In genomic region chr1:11802973-11803885, GRCh38 we compare ENCODE assay signal across 8 cellular contexts. TPM values are rescaled to one million over a fixed set of nuclear protein-coding genes. Genes with fewer than 3 reads are reported as not detected.
DNase-seq lines count a peak whose midpoint lies in the region; ATAC-seq and TF ChIP-seq lines count a peak whose summit lies in the region.

No MANE protein-coding gene starts in this region.

- no peaks in the 10 kb centered on the region for H3K27me3 Mint-ChIP-seq in activated B cell treated with CpG ODN at 0.5 μM for 24 hours

- peak overlapping the region; percentile 85 for H3K27ac Mint-ChIP-seq in activated B cell treated with CpG ODN at 0.5 μM for 24 hours

- peaks cover 66% of the 10 kb centered on the region for H3K4me1 Mint-ChIP-seq in activated B cell treated with CpG ODN at 0.5 μM for 24 hours

- no peak for TF ChIP-seq CTCF in activated B cell treated with CpG ODN at 0.5 μM for 24 hours (IDR thresholded peaks at IDR 0.05)

- CTCF ChIA-PET in activated B cell treated with CpG ODN at 0.5 μM for 24 hours (lab: Charles Lee) = interaction anchor here (1.2 to 1.7 kb wide), 2 partner anchors 18 to 140 kb away, joined by 3 to 7 read pairs; partner anchors contain the start of gene FBXO6

- intact Hi-C loops in activated B cell treated with CpG ODN at 0.5 μM for 24 hours (cut with micrococcal nuclease) = loop anchor here (10.0 kb wide), 1 partner anchor 1328 kb away; the partner anchor contains the start of genes DFFA and PEX14

- peaks cover 68% of the 10 kb centered on the region for H3K36me3 Mint-ChIP-seq in activated B cell treated with CpG ODN at 0.5 μM for 24 hours (ENCODE audit: low read depth)

- ATAC-seq in activated B cell treated with CpG ODN at 0.5 μM for 24 hours (ENCODE audit: low read depth) (peak; percentile 33), GM18502 (IDR thresholded peaks at IDR 0.05; ENCODE audit: poor library complexity, unreplicated experiment) (no peak)

- no peaks in the 10 kb centered on the region for H3K9me3 Mint-ChIP-seq in activated B cell treated with CpG ODN at 0.5 μM for 24 hours

- DNase-seq in NCI-H1417 (lab: John Stamatoyannopoulos, UW) = peak; percentile 57 to 77 (median 74)
- DNase-seq in NCI-H1417 treated with DMSO at 0.1 percent for 48 hours (lab: John Stamatoyannopoulos, UW) = no peak
- DNase-seq in NCI-H187 (lab: John Stamatoyannopoulos, UW) = peak; percentile 38 to 74
- peak; percentile 64 for DNase-seq in activated B cell treated with CpG ODN at 0.5 μM for 24 hours
- DNase-seq in central memory CD4-positive, alpha-beta T cell = peak; percentile 58
- DNase-seq in iris pigment epithelial cell (ENCODE audit: low read depth) = peak; percentile 98
- peak; percentile 89 for DNase-seq in smooth muscle cell of the brain vasculature (ENCODE audit: low read depth, low spot score)

- POLR2A ChIA-PET in activated B cell treated with CpG ODN at 0.5 μM for 24 hours (lab: Charles Lee) = interaction anchor here (0.5 to 2.1 kb wide), 9 partner anchors 11 to 134 kb away, joined by 3 to 28 read pairs (median 6); no protein-coding TSS in a partner anchor

- H3K4me3 Mint-ChIP-seq in activated B cell treated with CpG ODN at 0.5 μM for 24 hours = peak overlapping the region; percentile 80

RNA-seq across cellular contexts. Expression of gene MTHFR, which starts 2.5 kb away (rescaled TPM):
- total RNA-seq in activated B cell treated with CpG ODN at 0.5 μM for 24 hours = 54.1 and 56.9 TPM in 2 replicates

RNA-seq across cellular contexts. Expression of gene CLCN6, which starts 2.8 kb away (rescaled TPM):
- 66.0 and 79.6 TPM in 2 replicates for total RNA-seq in activated B cell treated with CpG ODN at 0.5 μM for 24 hours

RNA-seq across cellular contexts. Expression of gene C1orf167, which starts 41.2 kb away (rescaled TPM):
- total RNA-seq in activated B cell treated with CpG ODN at 0.5 μM for 24 hours = not detected in 2 replicates

RNA-seq across cellular contexts. Expression of gene NPPA, which starts 44.4 kb away (rescaled TPM):
- not detected in 2 replicates for total RNA-seq in activated B cell treated with CpG ODN at 0.5 μM for 24 hours

RNA-seq across cellular contexts. Expression of gene NPPB, which starts 55.5 kb away (rescaled TPM):
- total RNA-seq in activated B cell treated with CpG ODN at 0.5 μM for 24 hours = not detected in 2 replicates
